In genomic region chr5:141875022-141875740, GRCh38 we compare ENCODE assay signal across 11 cellular contexts. TPM values are rescaled to one million over a fixed set of nuclear protein-coding genes. Genes with fewer than 3 reads are reported as not detected.
DNase-seq lines count a peak whose midpoint lies in the region; ATAC-seq and TF ChIP-seq lines count a peak whose summit lies in the region.
"Had no signal": no experiment of that assay in that cellular context is flagged by ENCODE, and none has a peak within 500 bp of the region (broad histone marks: within the 10 kb centered on the region; RNA-seq: fewer than 3 reads in every experiment).

No MANE protein-coding gene starts in this region.

- POLR2A ChIA-PET in activated CD4-positive, alpha-beta T cell treated with anti-CD3 and anti-CD28 coated beads, Interleukin-2, amount 10 ng/mL, durations not matched to agents 7 days and 5 days (lab: Charles Lee), result no interaction called here

- ATAC-seq in effector memory CD8-positive, alpha-beta T cell (replicated peaks), result no peak
- no peak for ATAC-seq in HG03460 (IDR thresholded peaks at IDR 0.05; ENCODE audit: unreplicated experiment)

- peak; percentile 3 for DNase-seq in activated CD4-positive, alpha-beta T cell treated with anti-CD3 and anti-CD28 coated beads, Interleukin-2, amount 10 ng/mL, durations not matched to agents 7 days and 5 days
- no peak for DNase-seq in activated CD4-positive, alpha-beta T cell treated with anti-CD3 and anti-CD28 coated beads, Interleukin-2, amount 50 U/mL, for 48 hours
- DNase-seq in effector memory CD8-positive, alpha-beta T cell, result no peak
- DNase-seq in tibial artery, result peak in 1 of 2 donors; percentile 46
- no peak for DNase-seq in NCI-H2227 (lab: John Stamatoyannopoulos, UW; ENCODE audit: unreplicated experiment)
- no peak for DNase-seq in activated effector memory CD4-positive, alpha-beta T cell treated with Interleukin-2 at 50 U/mL for 16 hours
- DNase-seq: activated CD4-positive, alpha-beta T cell treated with anti-CD3 and anti-CD28 coated beads, Interleukin-2, amount 50 U/mL, for 4 hours; kidney glomerular epithelial cell; stimulated activated CD4-positive, alpha-beta T cell treated with anti-CD3 and anti-CD28 coated beads, Interleukin-4, amount 100 ng/mL, for 1 hour had no signal

- intact Hi-C loops in tibial artery (cut with DNase I; ENCODE audit: low total_unique reads), result loop anchor here (5.0 to 10.0 kb wide), 2 partner anchors 33 to 60 kb away; no protein-coding TSS in a partner anchor

- H3K9me3 ChIP-seq in mucosa of rectum (ENCODE audit: control insufficient read depth in 2 of 2, low read length in 2 of 2) (no peaks in the 10 kb centered on the region), tibial artery (no peaks in the 10 kb centered on the region)

- H3K36me3 Mint-ChIP-seq in activated CD4-positive, alpha-beta T cell treated with anti-CD3 and anti-CD28 coated beads, Interleukin-2, amount 10 ng/mL, durations not matched to agents 7 days and 5 days (ENCODE audit: low read depth), result no peaks in the 10 kb centered on the region
- H3K36me3 Mint-ChIP-seq in effector memory CD8-positive, alpha-beta T cell (ENCODE audit: insufficient read depth), result no peaks in the 10 kb centered on the region

- H3K9me3 Mint-ChIP-seq in activated CD4-positive, alpha-beta T cell treated with anti-CD3 and anti-CD28 coated beads, Interleukin-2, amount 10 ng/mL, durations not matched to agents 7 days and 5 days, result no peaks in the 10 kb centered on the region
- H3K9me3 Mint-ChIP-seq in effector memory CD8-positive, alpha-beta T cell, result no peaks in the 10 kb centered on the region

- H3K4me3 ChIP-seq in mucosa of rectum (ENCODE audit: low read length in 2 of 2), result peak overlapping the region; percentile 62 to 92
- H3K4me3 ChIP-seq in tibial artery, result peak overlapping the region; percentile 68 to 82

- no peak for TF ChIP-seq CTCF in tibial artery (IDR thresholded peaks at IDR 0.05)

- H3K27ac Mint-ChIP-seq in activated CD4-positive, alpha-beta T cell treated with anti-CD3 and anti-CD28 coated beads, Interleukin-2, amount 10 ng/mL, durations not matched to agents 7 days and 5 days, result no peak overlapping the region
- no peak overlapping the region for H3K27ac Mint-ChIP-seq in effector memory CD8-positive, alpha-beta T cell

- CTCF ChIA-PET in activated CD4-positive, alpha-beta T cell treated with anti-CD3 and anti-CD28 coated beads, Interleukin-2, amount 10 ng/mL, durations not matched to agents 7 days and 5 days (lab: Charles Lee), result interaction anchor here (0.8 to 1.4 kb wide), 3 partner anchors 8 to 182 kb away, joined by 3 to 4 read pairs (median 4); no protein-coding TSS in a partner anchor

- H3K4me1 ChIP-seq in mucosa of rectum (ENCODE audit: control insufficient read depth in 2 of 2, insufficient read depth in 2 of 2, low read length in 2 of 2), result peaks cover 47 to 57% of the 10 kb centered on the region in 2 donors
- H3K4me1 ChIP-seq in tibial artery, result peaks cover 0 to 66% (median 37%) of the 10 kb centered on the region in 4 donors

- H3K27me3 Mint-ChIP-seq in activated CD4-positive, alpha-beta T cell treated with anti-CD3 and anti-CD28 coated beads, Interleukin-2, amount 10 ng/mL, durations not matched to agents 7 days and 5 days, result peaks cover 75% of the 10 kb centered on the region
- peaks cover 60 to 95% of the 10 kb centered on the region in 2 donors for H3K27me3 Mint-ChIP-seq in effector memory CD8-positive, alpha-beta T cell

- H3K4me1 Mint-ChIP-seq in activated CD4-positive, alpha-beta T cell treated with anti-CD3 and anti-CD28 coated beads, Interleukin-2, amount 10 ng/mL, durations not matched to agents 7 days and 5 days, result peaks cover 16% of the 10 kb centered on the region
- H3K4me1 Mint-ChIP-seq in effector memory CD8-positive, alpha-beta T cell (ENCODE audit: low read depth in 2 of 2), result peaks cover 24 to 36% of the 10 kb centered on the region in 2 donors

- H3K36me3 ChIP-seq in mucosa of rectum (ENCODE audit: control insufficient read depth in 2 of 2, insufficient read depth in 2 of 2, low read length in 2 of 2) (peaks cover 0 to 3% of the 10 kb centered on the region in 2 donors), tibial artery (no peaks in the 10 kb centered on the region)

- H3K9ac ChIP-seq in mucosa of rectum (ENCODE audit: low read depth in 1 of 2, low read length in 2 of 2), result peak overlapping the region; percentile 73 to 99

- no peak overlapping the region for H3K4me3 Mint-ChIP-seq in activated CD4-positive, alpha-beta T cell treated with anti-CD3 and anti-CD28 coated beads, Interleukin-2, amount 10 ng/mL, durations not matched to agents 7 days and 5 days
- H3K4me3 Mint-ChIP-seq in effector memory CD8-positive, alpha-beta T cell, result peak overlapping the region; percentile 34 to 40

- H3K27me3 ChIP-seq in mucosa of rectum (ENCODE audit: control insufficient read depth in 2 of 2, insufficient read depth in 2 of 2, low read length in 2 of 2) (peaks cover 6 to 13% of the 10 kb centered on the region in 2 donors), tibial artery (peaks cover 0 to 27% of the 10 kb centered on the region in 2 donors)

- H3K27ac ChIP-seq in mucosa of rectum (ENCODE audit: low read depth in 2 of 2, low read length in 2 of 2) (peak overlapping the region; percentile 96 to 98), tibial artery (no peak overlapping the region)

RNA-seq across cellular contexts. Expression of gene PCDH1, which starts 3.0 kb away (rescaled TPM):
- not detected for total RNA-seq in activated CD4-positive, alpha-beta T cell treated with anti-CD3 and anti-CD28 coated beads, Interleukin-2, amount 10 ng/mL, durations not matched to agents 7 days and 5 days

RNA-seq across cellular contexts. Expression of gene DELE1, which starts 48.5 kb away (rescaled TPM):
- 10 to 100 TPM; 71.5 to 72.1 TPM for total RNA-seq in activated CD4-positive, alpha-beta T cell treated with anti-CD3 and anti-CD28 coated beads, Interleukin-2, amount 10 ng/mL, durations not matched to agents 7 days and 5 days

Comparison
In these comparisons a context has a peak if more than half of its experiments do, and no peak if none do; other contexts are left out.
1. H3K27ac ChIP-seq: peak in mucosa of rectum (2 of 2); none in tibial artery (0 of 2).